16 cellular contexts compared by ENCODE assay signal in the genomic region with DNA sequence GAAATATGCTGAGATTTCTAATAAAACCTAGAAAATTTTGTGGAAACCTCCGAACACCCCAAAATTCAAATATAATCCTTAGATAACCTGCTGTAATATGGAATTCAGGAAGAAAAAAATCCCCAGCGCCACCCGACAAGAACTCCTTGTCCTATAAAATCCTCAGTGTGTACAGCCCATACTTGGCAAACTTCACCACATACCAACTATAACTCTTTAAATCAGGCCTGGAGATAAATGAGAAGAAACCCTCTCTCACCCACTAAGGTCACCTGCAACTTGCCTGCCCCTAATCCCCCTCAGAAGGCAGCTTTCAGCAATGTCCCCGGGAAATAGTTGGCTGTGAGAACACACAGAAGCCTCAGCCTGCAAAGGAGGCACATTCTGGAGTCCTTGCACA.
DNase-seq lines count a peak whose midpoint lies in the region; FAIRE-seq and TF ChIP-seq lines count a peak whose summit lies in the region.
"Had no signal": no experiment of that assay in that cellular context is flagged by ENCODE, and none has a peak within 500 bp of the region (broad histone marks: within the 10 kb centered on the region; RNA-seq: fewer than 3 reads in every experiment).

No MANE protein-coding gene starts in this region.

- H3K36me3 ChIP-seq in mammary epithelial cell (ENCODE audit: insufficient read depth, low read length) (no peaks in the 10 kb centered on the region), mesodermal cell (ENCODE audit: control insufficient read depth, insufficient read depth, low read length) (no peaks in the 10 kb centered on the region), suprapubic skin (no peaks in the 10 kb centered on the region)
- H3K36me3 ChIP-seq: Peyer's patch had no signal

- H3K4me3 ChIP-seq in mammary epithelial cell (replicated peaks in 1 of 3; ENCODE audit: insufficient read depth in 1 of 3, low read depth in 2 of 3, low read length in 3 of 3): no peak overlapping the region
- no peak overlapping the region for H3K4me3 ChIP-seq in mesodermal cell (ENCODE audit: extremely low read depth, insufficient read depth, low read length, poor library complexity, severe bottlenecking)
- H3K4me3 ChIP-seq in suprapubic skin: no peak overlapping the region
- H3K4me3 ChIP-seq: Peyer's patch had no signal

- TF ChIP-seq RAD21 in Ishikawa (IDR thresholded peaks at IDR 0.05; ENCODE audit: low read depth): no peak

- H3K9me3 ChIP-seq in mammary epithelial cell (replicated peaks; ENCODE audit: insufficient read depth, low read length): no peaks in the 10 kb centered on the region
- no peaks in the 10 kb centered on the region for H3K9me3 ChIP-seq in mesodermal cell (ENCODE audit: control insufficient read depth, low read length)
- no peaks in the 10 kb centered on the region for H3K9me3 ChIP-seq in suprapubic skin
- H3K9me3 ChIP-seq: Peyer's patch had no signal

- intact Hi-C loops in mammary epithelial cell (cut with micrococcal nuclease): no loop called here

- CTCF ChIA-PET in mammary epithelial cell (lab: Charles Lee; ENCODE audit: low non-redundant PET): no interaction called here

- H2AFZ ChIP-seq in mammary epithelial cell (ENCODE audit: low read depth, low read length): peak overlapping the region; percentile 8

- H3K4me2 ChIP-seq in mammary epithelial cell (ENCODE audit: insufficient read depth, low read depth, low read length): no peak overlapping the region

- H3K9ac ChIP-seq in mammary epithelial cell (ENCODE audit: insufficient read depth, low read length): no peak overlapping the region

- FAIRE-seq in D721Med (lab: Jason Lieb, UNC): no peak
- FAIRE-seq: G401.6 had no signal

- in situ Hi-C loops in mammary epithelial cell (cut with MboI; ENCODE audit: low sequenced_read_pairs in 2 of 2): no loop called here

- H3K27me3 ChIP-seq in mammary epithelial cell (ENCODE audit: insufficient read depth, low read length) (no peaks in the 10 kb centered on the region), suprapubic skin (no peaks in the 10 kb centered on the region)
- H3K27me3 ChIP-seq: Peyer's patch had no signal

- TF ChIP-seq CTCF in mammary epithelial cell (conservative IDR thresholded peaks at IDR 0.05 in 1 of 2, IDR thresholded peaks at IDR 0.05 in 1 of 2; ENCODE audit: extremely low read depth in 1 of 2, insufficient read depth in 1 of 2, low read depth in 1 of 2, low read length in 2 of 2) (no peak), suprapubic skin (IDR thresholded peaks at IDR 0.05) (no peak), D721Med (IDR thresholded peaks at IDR 0.05; ENCODE audit: insufficient read depth, missing control alignments) (no peak)

- TF ChIP-seq EP300 in Ishikawa (IDR thresholded peaks at IDR 0.05; ENCODE audit: borderline replicate concordance) (no peak), suprapubic skin (IDR thresholded peaks at IDR 0.05) (no peak)

- 97% methylated on average over 4 of the region's 4 CpGs for WGBS in mammary epithelial cell (ENCODE audit: low coverage, missing lambda C conversion rate)
- 90 to 100% methylated on average over 1 of the region's 4 CpGs for WGBS in mesodermal cell (ENCODE audit: insufficient coverage in 2 of 2), 2 experiments
- WGBS in suprapubic skin: 59% methylated on average over 4 of the region's 4 CpGs

- TF ChIP-seq POLR2A in suprapubic skin (IDR thresholded peaks at IDR 0.05): no peak

- H3K79me2 ChIP-seq in mammary epithelial cell (ENCODE audit: insufficient read depth, low read length): no peaks in the 10 kb centered on the region

- H3K27ac ChIP-seq in mammary epithelial cell (ENCODE audit: insufficient read depth, low read depth, low read length) (peak overlapping the region; percentile 23), mesodermal cell (ENCODE audit: low read depth, low read length, severe bottlenecking) (peak overlapping the region; percentile 78), suprapubic skin (peak overlapping the region; percentile 92)

- H4K20me1 ChIP-seq in mammary epithelial cell (ENCODE audit: insufficient read depth, low read length): no peaks in the 10 kb centered on the region

- dilution Hi-C loops in mammary epithelial cell (cut with HindIII; ENCODE audit: low sequenced_read_pairs): no loop called here

- DNase-seq in mammary epithelial cell (no peak), suprapubic skin (ENCODE audit: low spot score in 2 of 2) (no peak), MV-4-11 (lab: John Stamatoyannopoulos, UW) (no peak), NCI-H2227 treated with DMSO at 0.1 percent for 48 hours (lab: John Stamatoyannopoulos, UW) (no peak), D721Med (ENCODE audit: insufficient read length, low spot score) (no peak), epidermal melanocyte (ENCODE audit: insufficient read length, low spot score) (no peak)
- DNase-seq: activated CD4-positive, alpha-beta T cell treated with anti-CD3 and anti-CD28 coated beads for 36 hours; activated T-cell treated with anti-CD3 and anti-CD28 coated beads for 4 hours; CD4-positive, alpha-beta memory T cell; NCI-H1436; NCI-H524; Peyer's patch; T-helper 17 cell had no signal

- peaks cover 42% of the 10 kb centered on the region for H3K4me1 ChIP-seq in mammary epithelial cell (ENCODE audit: insufficient read depth, low read length)
- H3K4me1 ChIP-seq in mesodermal cell (ENCODE audit: control insufficient read depth, insufficient read depth, low read length, poor library complexity, severe bottlenecking): peaks cover 19% of the 10 kb centered on the region
- H3K4me1 ChIP-seq in suprapubic skin: peaks cover 86% of the 10 kb centered on the region

- BruUV-seq in mammary epithelial cell (replicated peaks; lab: Mats Ljungman, UMichigan): no TSS peak

TF ChIP-seq in Ishikawa, 13 proteins besides CTCF, POLR2A, EP300 and RAD21:
- no peak for TF ChIP-seq CREB1 (IDR thresholded peaks at IDR 0.05; ENCODE audit: low read depth)
- TF ChIP-seq, protein P1, sequence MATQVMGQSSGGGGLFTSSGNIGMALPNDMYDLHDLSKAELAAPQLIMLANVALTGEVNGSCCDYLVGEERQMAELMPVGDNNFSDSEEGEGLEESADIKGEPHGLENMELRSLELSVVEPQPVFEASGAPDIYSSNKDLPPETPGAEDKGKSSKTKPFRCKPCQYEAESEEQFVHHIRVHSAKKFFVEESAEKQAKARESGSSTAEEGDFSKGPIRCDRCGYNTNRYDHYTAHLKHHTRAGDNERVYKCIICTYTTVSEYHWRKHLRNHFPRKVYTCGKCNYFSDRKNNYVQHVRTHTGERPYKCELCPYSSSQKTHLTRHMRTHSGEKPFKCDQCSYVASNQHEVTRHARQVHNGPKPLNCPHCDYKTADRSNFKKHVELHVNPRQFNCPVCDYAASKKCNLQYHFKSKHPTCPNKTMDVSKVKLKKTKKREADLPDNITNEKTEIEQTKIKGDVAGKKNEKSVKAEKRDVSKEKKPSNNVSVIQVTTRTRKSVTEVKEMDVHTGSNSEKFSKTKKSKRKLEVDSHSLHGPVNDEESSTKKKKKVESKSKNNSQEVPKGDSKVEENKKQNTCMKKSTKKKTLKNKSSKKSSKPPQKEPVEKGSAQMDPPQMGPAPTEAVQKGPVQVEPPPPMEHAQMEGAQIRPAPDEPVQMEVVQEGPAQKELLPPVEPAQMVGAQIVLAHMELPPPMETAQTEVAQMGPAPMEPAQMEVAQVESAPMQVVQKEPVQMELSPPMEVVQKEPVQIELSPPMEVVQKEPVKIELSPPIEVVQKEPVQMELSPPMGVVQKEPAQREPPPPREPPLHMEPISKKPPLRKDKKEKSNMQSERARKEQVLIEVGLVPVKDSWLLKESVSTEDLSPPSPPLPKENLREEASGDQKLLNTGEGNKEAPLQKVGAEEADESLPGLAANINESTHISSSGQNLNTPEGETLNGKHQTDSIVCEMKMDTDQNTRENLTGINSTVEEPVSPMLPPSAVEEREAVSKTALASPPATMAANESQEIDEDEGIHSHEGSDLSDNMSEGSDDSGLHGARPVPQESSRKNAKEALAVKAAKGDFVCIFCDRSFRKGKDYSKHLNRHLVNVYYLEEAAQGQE (IDR thresholded peaks at IDR 0.05; ENCODE audit: low read depth): no peak
- TF ChIP-seq ZBTB7A (IDR thresholded peaks at IDR 0.05; ENCODE audit: low read depth): no peak
- TF ChIP-seq TCF12 (IDR thresholded peaks at IDR 0.05; ENCODE audit: low read depth): no peak
- TF ChIP-seq, protein P2, sequence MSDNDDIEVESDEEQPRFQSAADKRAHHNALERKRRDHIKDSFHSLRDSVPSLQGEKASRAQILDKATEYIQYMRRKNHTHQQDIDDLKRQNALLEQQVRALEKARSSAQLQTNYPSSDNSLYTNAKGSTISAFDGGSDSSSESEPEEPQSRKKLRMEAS (IDR thresholded peaks at IDR 0.05): 0 out of 2 replicates have a peak, but pooled peaks have one; percentile 21
- no peak for TF ChIP-seq CEBPB (IDR thresholded peaks at IDR 0.05)
- TF ChIP-seq FOXM1 (IDR thresholded peaks at IDR 0.05; ENCODE audit: borderline replicate concordance, low read depth): no peak
- TF ChIP-seq, protein P3, sequence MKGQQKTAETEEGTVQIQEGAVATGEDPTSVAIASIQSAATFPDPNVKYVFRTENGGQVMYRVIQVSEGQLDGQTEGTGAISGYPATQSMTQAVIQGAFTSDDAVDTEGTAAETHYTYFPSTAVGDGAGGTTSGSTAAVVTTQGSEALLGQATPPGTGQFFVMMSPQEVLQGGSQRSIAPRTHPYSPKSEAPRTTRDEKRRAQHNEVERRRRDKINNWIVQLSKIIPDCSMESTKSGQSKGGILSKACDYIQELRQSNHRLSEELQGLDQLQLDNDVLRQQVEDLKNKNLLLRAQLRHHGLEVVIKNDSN (IDR thresholded peaks at IDR 0.05): no peak
- no peak for TF ChIP-seq YY1 (IDR thresholded peaks at IDR 0.05; ENCODE audit: low read depth)
- TF ChIP-seq NFIC (IDR thresholded peaks at IDR 0.05): peak; percentile 12; the same call in 1 of the 2 replicates
- no peak for TF ChIP-seq TAF1 (IDR thresholded peaks at IDR 0.05; ENCODE audit: low read depth)
TF ChIP-seq in Ishikawa: peak in this region for 2.

Comparison
In these comparisons a context has a peak if more than half of its experiments do, and no peak if none do; other contexts are left out.
1. H3K27ac ChIP-seq: peak in every context shown above with its lines; median percentile 92 in suprapubic skin; 78 in mesodermal cell; 23 in mammary epithelial cell.